ENCODE assay signal across 1 cellular context in the genomic region with DNA sequence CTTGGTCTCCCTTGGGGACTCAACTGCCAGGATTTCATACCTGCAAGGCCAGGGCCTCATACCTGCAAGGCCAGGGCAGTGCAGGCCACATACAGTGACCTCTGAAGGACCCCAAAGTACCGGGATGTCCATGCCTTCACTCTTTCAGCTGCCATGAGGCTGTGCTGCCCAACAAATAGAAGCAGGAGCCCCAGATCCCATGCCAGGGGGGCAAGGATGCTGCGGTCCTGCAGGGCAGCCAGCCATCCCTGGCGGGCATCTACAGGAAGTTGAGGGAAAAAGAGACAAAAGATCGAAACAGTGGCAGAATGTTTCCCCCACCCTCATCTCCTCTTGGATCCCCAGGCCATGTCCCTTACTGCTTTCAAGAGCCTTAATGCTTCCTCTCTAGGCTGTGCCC.
TF ChIP-seq lines count a peak whose summit lies in the region.

No MANE protein-coding gene starts in this region.

TF ChIP-seq in endothelial cell of umbilical vein, 7 proteins besides CTCF, POLR2A, EP300 and RAD21:
- TF ChIP-seq MAX (IDR thresholded peaks at IDR 0.05; ENCODE audit: insufficient read depth, insufficient read length) (no peak), EZH2 (IDR thresholded peaks at IDR 0.05; ENCODE audit: borderline replicate concordance, low read depth, low read length, severe bottlenecking) (no peak)
